In genomic region chr15:82999426-82999825, GRCh38 we compare ENCODE assay signal across 13 cellular contexts.
"Had no signal": no experiment of that assay in that cellular context is flagged by ENCODE, and none has a peak within 500 bp of the region (broad histone marks: within the 10 kb centered on the region; RNA-seq: fewer than 3 reads in every experiment).

No MANE protein-coding gene starts in this region.

- H3K4me3 ChIP-seq: cardiac muscle cell had no signal

- H3K4me1 ChIP-seq: foreskin keratinocyte had no signal

- H3K27me3 ChIP-seq: adrenal gland, cardiac muscle cell, foreskin keratinocyte, heart left ventricle had no signal

- H3K27ac ChIP-seq: cardiac muscle cell, foreskin keratinocyte had no signal

- H3K36me3 ChIP-seq: adrenal gland, cardiac muscle cell had no signal

- H3K9me3 ChIP-seq: adrenal gland, heart left ventricle had no signal

- DNase-seq: activated CD4-positive, alpha-beta memory T cell treated with anti-CD3 and anti-CD28 coated beads, Interleukin-2, amount 10 ng/mL, durations not matched to agents 7 days and 5 days; activated CD4-positive, alpha-beta T cell treated with anti-CD3 and anti-CD28 coated beads for 4 hours; activated effector memory CD4-positive, alpha-beta T cell treated with Interleukin-2 at 50 U/mL for 16 hours; activated T-cell treated with anti-CD3 and anti-CD28 coated beads, Interleukin-2, amount 50 U/mL, for 24 hours; adrenal gland; foreskin keratinocyte; heart left ventricle; immature natural killer cell; nephron progenitor cell; stimulated activated CD4-positive, alpha-beta T cell treated with anti-CD3 and anti-CD28 coated beads, Interleukin-12 subunit alpha, Interleukin-12 subunit beta, amount 100 ng/mL, for 4 hours; stimulated activated CD4-positive, alpha-beta T cell treated with anti-CD3 and anti-CD28 coated beads, Interleukin-2, amount 100 ng/mL, for 24 hours; T-helper 1 cell had no signal
